In the genomic region with DNA sequence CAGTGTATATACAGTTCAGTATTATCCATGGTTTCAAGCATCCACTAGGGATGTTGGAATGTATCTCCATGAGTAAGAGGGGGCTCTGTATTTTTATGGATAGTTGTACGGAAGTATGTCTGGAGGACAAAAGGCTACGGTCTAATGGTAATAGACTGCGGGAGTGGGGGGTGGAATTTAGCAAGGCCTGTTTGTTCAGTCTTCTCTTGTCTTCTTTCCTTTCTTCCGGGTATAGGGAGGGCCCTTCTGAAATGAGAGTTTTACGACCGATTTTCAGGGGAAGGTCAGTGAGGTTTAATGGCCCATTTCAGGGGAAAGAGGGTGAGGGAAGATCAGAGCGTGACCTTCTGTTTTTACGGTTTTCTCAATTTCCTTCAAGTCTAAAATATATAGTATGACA, we compare ENCODE assay signal across 17 cellular contexts.
DNase-seq lines count a peak whose midpoint lies in the region; ATAC-seq and TF ChIP-seq lines count a peak whose summit lies in the region.
"Had no signal": no experiment of that assay in that cellular context is flagged by ENCODE, and none has a peak within 500 bp of the region (broad histone marks: within the 10 kb centered on the region; RNA-seq: fewer than 3 reads in every experiment).

No MANE protein-coding gene starts in this region.

- H3K9me2 ChIP-seq in GM23338 (ENCODE audit: insufficient read depth) = no peaks in the 10 kb centered on the region

- ATAC-seq in GM23338 (no peak), GM18517 (IDR thresholded peaks at IDR 0.05; ENCODE audit: unreplicated experiment) (no peak)
- ATAC-seq: CD8-positive, alpha-beta T cell had no signal

- H3K4me1 Mint-ChIP-seq in GM23338 (peaks cover 61% of the 10 kb centered on the region), neural progenitor cell (peaks cover 47% of the 10 kb centered on the region)

- H3K9me3 Mint-ChIP-seq in GM23338 (no peaks in the 10 kb centered on the region; the same call in 2 of the 3 replicates), neural progenitor cell (no peaks in the 10 kb centered on the region)
- H3K9me3 Mint-ChIP-seq: CD8-positive, alpha-beta T cell had no signal

- DNase-seq in GM23338 (ENCODE audit: low spot score) (no peak), NCI-H2227 treated with DMSO at 0.1 percent for 48 hours (lab: John Stamatoyannopoulos, UW) (peak; percentile 52), neural progenitor cell (ENCODE audit: low spot score) (peak; percentile 9), esophagus muscularis mucosa (ENCODE audit: extremely low spot score) (no peak), RPMI8226 (no peak), DMS114 treated with DMSO at 0.1 percent for 48 hours (lab: John Stamatoyannopoulos, UW; ENCODE audit: unreplicated experiment) (no peak)
- DNase-seq: CD8-positive, alpha-beta T cell; DND-41; GOT3; NCI-H187 treated with DMSO at 0.1 percent for 48 hours; NCI-H2171 treated with DMSO at 0.1 percent for 48 hours; NCI-H510A; NCI-H774 had no signal

- H3K9me3 ChIP-seq in iPS-20b (ENCODE audit: insufficient read depth, low read depth, low read length) (no peaks in the 10 kb centered on the region), neural progenitor cell (ENCODE audit: low read depth) (no peaks in the 10 kb centered on the region), esophagus muscularis mucosa (no peaks in the 10 kb centered on the region)
- H3K9me3 ChIP-seq: SJSA1 had no signal

- H2AFZ ChIP-seq in GM23338 (no peak overlapping the region), neural progenitor cell (replicated peaks) (no peak overlapping the region)

- TF ChIP-seq EP300 in esophagus muscularis mucosa (IDR thresholded peaks at IDR 0.05) = no peak

- H3K79me2 ChIP-seq in GM23338 (replicated peaks; ENCODE audit: insufficient read depth) (no peaks in the 10 kb centered on the region), neural progenitor cell (ENCODE audit: low read depth) (no peaks in the 10 kb centered on the region)

- H3K27me3 ChIP-seq in GM23338 (ENCODE audit: insufficient read depth) = no peaks in the 10 kb centered on the region
- H3K27me3 ChIP-seq in iPS-20b (ENCODE audit: insufficient read depth, low read length) = no peaks in the 10 kb centered on the region
- no peaks in the 10 kb centered on the region for H3K27me3 ChIP-seq in neural progenitor cell
- peaks cover 0 to 6% (median 0%) of the 10 kb centered on the region in 4 donors for H3K27me3 ChIP-seq in esophagus muscularis mucosa
- H3K27me3 ChIP-seq: SJSA1 had no signal

- peaks cover 6% of the 10 kb centered on the region for H3K27me3 Mint-ChIP-seq in GM23338 (ENCODE audit: insufficient read depth, low read depth, poor library complexity)
- no peaks in the 10 kb centered on the region for H3K27me3 Mint-ChIP-seq in neural progenitor cell (ENCODE audit: insufficient read depth, low read depth)

- peaks cover 3% of the 10 kb centered on the region; the same call in 1 of the 3 replicates for H3K36me3 Mint-ChIP-seq in GM23338 (ENCODE audit: low read depth)
- H3K36me3 Mint-ChIP-seq in neural progenitor cell = peaks cover 2% of the 10 kb centered on the region
- H3K36me3 Mint-ChIP-seq: CD8-positive, alpha-beta T cell had no signal

- H3K27ac ChIP-seq in GM23338 (ENCODE audit: low read depth) (peak overlapping the region; percentile 90), iPS-20b (ENCODE audit: low read length) (peak overlapping the region; percentile 41), neural progenitor cell (peak overlapping the region; percentile 89), esophagus muscularis mucosa (replicated peaks in 1 of 4) (no peak overlapping the region)
- H3K27ac ChIP-seq: RWPE1, SJSA1 had no signal

- TF ChIP-seq POLR2A in esophagus muscularis mucosa (IDR thresholded peaks at IDR 0.05; ENCODE audit: low read depth) = no peak

- H3K4me2 ChIP-seq in GM23338 (peak overlapping the region; percentile 46), neural progenitor cell (peak overlapping the region; percentile 73)

- 90% methylated on average over 8 of the region's 8 CpGs for WGBS in esophagus muscularis mucosa

- TF ChIP-seq CTCF in GM23338 (conservative IDR thresholded peaks at IDR 0.05; ENCODE audit: low read depth in 2 of 2) = no peak
- TF ChIP-seq CTCF in neural progenitor cell (IDR thresholded peaks at IDR 0.05) = no peak
- no peak for TF ChIP-seq CTCF in esophagus muscularis mucosa (IDR thresholded peaks at IDR 0.05)

- H3K27ac Mint-ChIP-seq in GM23338 = peak overlapping the region; percentile 51
- peak overlapping the region; percentile 75 for H3K27ac Mint-ChIP-seq in neural progenitor cell
- H3K27ac Mint-ChIP-seq: CD8-positive, alpha-beta T cell had no signal

- H3K9ac ChIP-seq in iPS-20b (ENCODE audit: low read depth, low read length) = peak overlapping the region; percentile 46; the same call in 1 of the 2 replicates
- no peak overlapping the region for H3K9ac ChIP-seq in neural progenitor cell

- no peak overlapping the region for H3K4me3 Mint-ChIP-seq in GM23338
- H3K4me3 Mint-ChIP-seq in neural progenitor cell = no peak overlapping the region
- H3K4me3 Mint-ChIP-seq: CD8-positive, alpha-beta T cell had no signal

- H3K4me1 ChIP-seq in GM23338 (ENCODE audit: insufficient read depth) (peaks cover 31% of the 10 kb centered on the region), iPS-20b (ENCODE audit: insufficient read depth, low read length) (peaks cover 42% of the 10 kb centered on the region; the same call in 1 of the 2 replicates), neural progenitor cell (peaks cover 50% of the 10 kb centered on the region), esophagus muscularis mucosa (no peaks in the 10 kb centered on the region)

- intact Hi-C loops in esophagus muscularis mucosa (cut with DNase I) = no loop called here

- 0 out of 2 replicates have a peak, but pooled peaks cover 2% of the 10 kb centered on the region for H3F3A ChIP-seq in GM23338 (replicated peaks; ENCODE audit: low read depth)
- H3F3A ChIP-seq in neural progenitor cell (ENCODE audit: low read depth) = peaks cover 51% of the 10 kb centered on the region

- H3K36me3 ChIP-seq in GM23338 (ENCODE audit: insufficient read depth) (no peaks in the 10 kb centered on the region), iPS-20b (ENCODE audit: insufficient read depth, low read depth, low read length) (no peaks in the 10 kb centered on the region), neural progenitor cell (no peaks in the 10 kb centered on the region), esophagus muscularis mucosa (no peaks in the 10 kb centered on the region)
- H3K36me3 ChIP-seq: SJSA1 had no signal

- H4K20me1 ChIP-seq in GM23338 (replicated peaks; ENCODE audit: insufficient read depth) = no peaks in the 10 kb centered on the region
- H4K20me1 ChIP-seq in neural progenitor cell (ENCODE audit: low read depth) = no peaks in the 10 kb centered on the region

- no peak overlapping the region for H3K4me3 ChIP-seq in GM23338
- peak overlapping the region; percentile 4; the same call in 1 of the 2 replicates for H3K4me3 ChIP-seq in iPS-20b (ENCODE audit: low read length)
- peak overlapping the region; percentile 22 for H3K4me3 ChIP-seq in neural progenitor cell
- no peak overlapping the region for H3K4me3 ChIP-seq in esophagus muscularis mucosa
- H3K4me3 ChIP-seq: SJSA1 had no signal

TF ChIP-seq in GM23338, 12 proteins besides CTCF, POLR2A, EP300 and RAD21:
- TF ChIP-seq STAT1 (IDR thresholded peaks at IDR 0.05; ENCODE audit: unreplicated experiment) = no peak

Comparison
In these comparisons a context has a peak if more than half of its experiments do, and no peak if none do; other contexts are left out.
1. DNase-seq: peak in NCI-H2227 treated with DMSO at 0.1 percent for 48 hours (single experiment) and neural progenitor cell (single experiment); none in GM23338 (single experiment), esophagus muscularis mucosa (single experiment), RPMI8226 (single experiment) and DMS114 treated with DMSO at 0.1 percent for 48 hours (single experiment).
2. H3K27ac ChIP-seq: peak in GM23338 (single experiment), iPS-20b (single experiment) and neural progenitor cell (single experiment); none in esophagus muscularis mucosa (0 of 4).
3. H3K4me3 ChIP-seq: peak in iPS-20b (single experiment) and neural progenitor cell (single experiment); none in GM23338 (single experiment) and esophagus muscularis mucosa (0 of 4).